ENCODE assay signal across 16 cellular contexts in genomic region chr22:29475550-29475949, GRCh38. TPM values are rescaled to one million over a fixed set of nuclear protein-coding genes. Genes with fewer than 3 reads are reported as not detected.
A peak's percentile ranks its signal among the peaks of the same experiment; 100 is the strongest.
DNase-seq lines count a peak whose midpoint lies in the region; ATAC-seq, FAIRE-seq and TF ChIP-seq lines count a peak whose summit lies in the region.
"Had no signal": no experiment of that assay in that cellular context is flagged by ENCODE, and none has a peak within 500 bp of the region (broad histone marks: within the 10 kb centered on the region; RNA-seq: fewer than 3 reads in every experiment).

No MANE protein-coding gene starts in this region.

- no peak overlapping the region for H3K4me2 ChIP-seq in GM12878 (ENCODE audit: control insufficient read depth, insufficient read depth)

- no peak overlapping the region for H3K27ac ChIP-seq in GM12878 (ENCODE audit: control insufficient read depth, insufficient read depth)
- H3K27ac ChIP-seq: left lung had no signal

- POLR2A ChIA-PET in GM12878 (lab: Charles Lee) (no interaction called here), T-cell (lab: Charles Lee) (no interaction called here)

- H3K9ac ChIP-seq in GM12878 (ENCODE audit: control insufficient read depth, insufficient read depth, low read length): no peak overlapping the region

- peaks cover 50 to 60% of the 10 kb centered on the region in 2 donors for H3K27me3 Mint-ChIP-seq in T-cell

- peak; percentile 68 for ATAC-seq in GM21619 (IDR thresholded peaks at IDR 0.05; ENCODE audit: unreplicated experiment)
- ATAC-seq in GM12878: peak; percentile 91
- no peak for ATAC-seq in T-cell (replicated peaks in 1 of 4)
- ATAC-seq: left lung had no signal

- no TSS peak for BruUV-seq in GM12878 (replicated peaks; lab: Mats Ljungman, UMichigan)

- CTCF ChIA-PET in GM12878 (lab: Yijun Ruan, JAX) (interaction anchor here (0.7 to 1.0 kb wide), 2 partner anchors 78 to 297 kb away, joined by 3 read pairs; partner anchors contain the start of gene THOC5), T-cell (lab: Charles Lee) (no interaction called here)

- no peaks in the 10 kb centered on the region for H3K36me3 ChIP-seq in GM12878 (ENCODE audit: control insufficient read depth in 2 of 2, insufficient read depth in 2 of 2, low read length in 1 of 2)
- H3K36me3 ChIP-seq: left lung had no signal

- TF ChIP-seq POLR2A in GM12878 (IDR thresholded peaks at IDR 0.05; ENCODE audit: low read depth, low read length): no peak

- no peaks in the 10 kb centered on the region for H3K79me2 ChIP-seq in GM12878 (ENCODE audit: control insufficient read depth, insufficient read depth, low read length)

- no peak for TF ChIP-seq EP300 in GM12878 (IDR thresholded peaks at IDR 0.05; ENCODE audit: borderline replicate concordance in 1 of 2, control insufficient read depth in 1 of 2, low read depth in 2 of 2, low read length in 2 of 2)

- H3K4me3 Mint-ChIP-seq in T-cell: no peak overlapping the region
- H3K4me3 Mint-ChIP-seq: activated naive CD4-positive, alpha-beta T cell treated with anti-CD3 and anti-CD28 coated beads, Interleukin-2, amount 10 ng/mL, durations not matched to agents 7 days and 5 days had no signal

- WGBS in GM12878 (ENCODE audit: insufficient coverage, insufficient replicate concordance, low lambda C conversion rate, missing lambda C conversion rate): 2% methylated on average over 8 of the region's 8 CpGs

- no peaks in the 10 kb centered on the region for H3K9me3 Mint-ChIP-seq in T-cell
- H3K9me3 Mint-ChIP-seq: activated naive CD4-positive, alpha-beta T cell treated with anti-CD3 and anti-CD28 coated beads, Interleukin-2, amount 10 ng/mL, durations not matched to agents 7 days and 5 days had no signal

- peaks cover 8% of the 10 kb centered on the region; the same call in 1 of the 2 replicates for H3K4me1 ChIP-seq in GM12878 (ENCODE audit: control insufficient read depth, insufficient read depth, low read length)

- H3K4me3 ChIP-seq in GM12865 (ENCODE audit: low read depth, low read length) (no peak overlapping the region), GM12878 (no peak overlapping the region)
- H3K4me3 ChIP-seq: left lung had no signal

- H3K4me1 Mint-ChIP-seq in T-cell: peaks cover 15 to 17% (median 17%) of the 10 kb centered on the region in 3 donors

- no peaks in the 10 kb centered on the region for H3K36me3 Mint-ChIP-seq in T-cell

- TF ChIP-seq CTCF in GM12865 (IDR thresholded peaks at IDR 0.05; ENCODE audit: insufficient read depth, low read depth, low read length, missing control alignments): no peak
- no peak for TF ChIP-seq CTCF in GM12878 (IDR thresholded peaks at IDR 0.05 in 2 of 3, conservative IDR thresholded peaks at IDR 0.05 in 1 of 3; ENCODE audit: control insufficient read depth in 2 of 3, extremely low read depth in 1 of 3, insufficient read depth in 1 of 3, low read depth in 3 of 3, low read length in 3 of 3)

- in situ Hi-C loops in GM12878 (cut with MboI): no loop called here

- H4K20me1 ChIP-seq in GM12878 (ENCODE audit: control insufficient read depth, insufficient read depth): no peaks in the 10 kb centered on the region

- H3K9me3 ChIP-seq in GM12878 (replicated peaks; ENCODE audit: control insufficient read depth, insufficient read depth, low read length): no peaks in the 10 kb centered on the region; the same call in 2 of the 3 replicates
- H3K9me3 ChIP-seq: left lung had no signal

- TF ChIP-seq RAD21 in GM12878 (IDR thresholded peaks at IDR 0.05; ENCODE audit: insufficient read depth, low read depth, low read length): no peak

- no peak overlapping the region for H3K27ac Mint-ChIP-seq in T-cell
- H3K27ac Mint-ChIP-seq: activated naive CD4-positive, alpha-beta T cell treated with anti-CD3 and anti-CD28 coated beads, Interleukin-2, amount 10 ng/mL, durations not matched to agents 7 days and 5 days had no signal

- no peak overlapping the region for H2AFZ ChIP-seq in GM12878 (ENCODE audit: control insufficient read depth, low read depth, low read length)

- RAD21 ChIA-PET in GM12878 (lab: Charles Lee; ENCODE audit: unreplicated experiment): interaction anchor here (0.8 kb wide), 1 partner anchor 14 kb away, joined by 3 read pairs; no protein-coding TSS in a partner anchor

- SMC1A ChIA-PET in GM12878 (lab: Charles Lee; ENCODE audit: uncharacterized antibody, unreplicated experiment): interaction anchor here (0.7 kb wide), 1 partner anchor 10 kb away, joined by 3 read pairs; no protein-coding TSS in a partner anchor

- intact Hi-C loops in GM12878 (cut with micrococcal nuclease; ENCODE audit: unreplicated experiment): no loop called here

- FAIRE-seq in GM12878 (lab: Jason Lieb, UNC): no peak
- FAIRE-seq: RCC 7860 had no signal

- peaks cover 0 to 3% of the 10 kb centered on the region in 2 experiments; a peak in 3 of 4 replicates for H3K27me3 ChIP-seq in GM12878 (replicated peaks in 1 of 2; ENCODE audit: control insufficient read depth in 2 of 2, insufficient read depth in 2 of 2, low read length in 1 of 2)

- DNase-seq in GM12865 (ENCODE audit: low read depth) (peak; percentile 62), NAMALWA (ENCODE audit: low spot score) (peak; percentile 77), GM12878 (ENCODE audit: low read depth, low spot score) (peak; percentile 20), NCI-H1930 (lab: John Stamatoyannopoulos, UW) (no peak), T-cell (no peak)
- no peak for DNase-seq in activated effector memory CD4-positive, alpha-beta T cell treated with Interleukin-2 at 50 U/mL for 16 hours
- DNase-seq in stimulated activated CD4-positive, alpha-beta T cell treated with anti-CD3 and anti-CD28 coated beads, Interleukin-4, amount 100 ng/mL, for 1 hour: no peak
- DNase-seq: activated naive CD4-positive, alpha-beta T cell treated with anti-CD3 and anti-CD28 coated beads, Interleukin-2, amount 10 ng/mL, durations not matched to agents 7 days and 5 days; effector memory CD4-positive, alpha-beta T cell; left lung had no signal

TF ChIP-seq in GM12878, 131 proteins besides CTCF, POLR2A, EP300 and RAD21 (continues in another document):
- TF ChIP-seq TAF1 (IDR thresholded peaks at IDR 0.05; ENCODE audit: borderline replicate concordance, low read depth, low read length) (no peak), STAT1 (conservative IDR thresholded peaks at IDR 0.05) (no peak)

RNA-seq across cellular contexts. Expression of gene NEFH, which starts 4.5 kb away (rescaled TPM):
- total RNA-seq in GM12878 (2013; cell fraction: nucleolus; rRNA removed): 0.12 TPM in 1 of 2 replicates, not detected in the other
- 0.06 TPM in 1 of 2 replicates, not detected in the other for total RNA-seq in GM12878 (2014; rRNA removed)
- 0.09 and 0.14 TPM in 2 replicates for total RNA-seq in GM12878 (2014; rRNA removed; fragmentation: Illumina TruSeq; extraction: Trizol)
- total RNA-seq in GM12878 (2021): 0.11 and 0.13 TPM in 2 replicates
- 0.80 TPM for polyA plus RNA-seq in GM12878 (2011; ENCODE audit: low read depth)
- 0.07 and 0.10 TPM in 2 replicates for polyA plus RNA-seq in GM12878 (2011; rRNA removed)
- polyA plus RNA-seq in GM12878 (2011; cell fraction: cytosol; rRNA removed): 0.03 and 0.05 TPM in 2 replicates
- polyA plus RNA-seq in GM12878 (2011; cell fraction: nucleus; rRNA removed): 0.03 and 0.06 TPM in 2 replicates
- polyA plus RNA-seq in GM12878 (2012): 0.95 and 1.0 TPM in 2 replicates
- 0.25 and 0.40 TPM in 2 replicates for polyA plus RNA-seq in GM12878 (2014; fragmentation: Illumina TruSeq; extraction: Trizol)
- polyA plus RNA-seq in GM12878 (2014; fragmentation: Nextera tagmentation; extraction: Ambion mirVana): under 1 TPM; 0.02 to 0.03 TPM
- 0.05 and 0.23 TPM in 2 replicates for polyA plus RNA-seq in GM12878 (2014; rRNA removed)
- polyA plus RNA-seq in GM12878 (2016; fragmentation: Nextera tagmentation; extraction: Ambion mirVana): under 1 TPM; 0.09 to 0.16 TPM
- polyA minus RNA-seq in GM12878 (2011; rRNA and poly(A)+ RNA removed): not detected in 2 replicates
- polyA minus RNA-seq in GM12878 (2011; cell fraction: cytosol; rRNA and poly(A)+ RNA removed): not detected in 2 replicates
- 0.12 TPM in 1 of 2 replicates, not detected in the other for polyA minus RNA-seq in GM12878 (2011; cell fraction: nucleus; rRNA and poly(A)+ RNA removed)
- total RNA-seq in T-cell: under 1 TPM; 0.47 to 0.86 (median 0.73) TPM
- total RNA-seq: H4 had no signal

RNA-seq across cellular contexts. Expression of gene RFPL1, which starts 37.2 kb away (rescaled TPM):
- not detected in 2 replicates for total RNA-seq in GM12878 (2013; cell fraction: nucleolus; rRNA removed)
- total RNA-seq in GM12878 (2014; rRNA removed) (not detected in 2 replicates), GM12878 (2014; rRNA removed; fragmentation: Illumina TruSeq; extraction: Trizol) (not detected in 2 replicates), GM12878 (2021) (not detected in 2 replicates), T-cell (under 1 TPM in 1 of 5 donors, not detected in 4; 0.22 TPM)
- not detected for polyA plus RNA-seq in GM12878 (2011; ENCODE audit: low read depth)
- polyA plus RNA-seq in GM12878 (2011; rRNA removed) (not detected in 2 replicates), GM12878 (2014; fragmentation: Illumina TruSeq; extraction: Trizol) (not detected in 2 replicates), GM12878 (2014; fragmentation: Nextera tagmentation; extraction: Ambion mirVana) (under 1 TPM in 1 of 2 experiments, not detected in 1; 0.13 TPM), GM12878 (2014; rRNA removed) (not detected in 2 replicates), GM12878 (2016; fragmentation: Nextera tagmentation; extraction: Ambion mirVana) (not detected)
- polyA plus RNA-seq in GM12878 (2011; cell fraction: cytosol; rRNA removed): not detected in 2 replicates
- not detected in 2 replicates for polyA plus RNA-seq in GM12878 (2011; cell fraction: nucleus; rRNA removed)
- 0.09 TPM in 1 of 2 replicates, not detected in the other for polyA plus RNA-seq in GM12878 (2012)
- not detected in 2 replicates for polyA minus RNA-seq in GM12878 (2011; rRNA and poly(A)+ RNA removed)
- polyA minus RNA-seq in GM12878 (2011; cell fraction: cytosol; rRNA and poly(A)+ RNA removed): not detected in 2 replicates
- polyA minus RNA-seq in GM12878 (2011; cell fraction: nucleus; rRNA and poly(A)+ RNA removed): not detected in 2 replicates
- total RNA-seq: left lung; myocyte; posterior vena cava; T-helper 1 cell treated with Interleukin-12 subunit alpha and Interleukin-12 subunit beta and Interleukin-4 antibody, amounts not matched to agents 30 ng/mL and 1 ng/mL, for 36 hours had no signal

Comparison
In these comparisons a context has a peak if more than half of its experiments do, and no peak if none do; other contexts are left out.
1. DNase-seq: peak in GM12865 (single experiment), NAMALWA (single experiment) and GM12878 (single experiment); none in NCI-H1930 (0 of 2), T-cell (0 of 34), activated effector memory CD4-positive, alpha-beta T cell treated with Interleukin-2 at 50 U/mL for 16 hours (single experiment) and stimulated activated CD4-positive, alpha-beta T cell treated with anti-CD3 and anti-CD28 coated beads, Interleukin-4, amount 100 ng/mL, for 1 hour (single experiment).
2. ATAC-seq: peak in GM21619 (single experiment) and GM12878 (single experiment); none in T-cell (0 of 4).